Comparison of ENCODE assay signal across 8 cellular contexts in the genomic region with DNA sequence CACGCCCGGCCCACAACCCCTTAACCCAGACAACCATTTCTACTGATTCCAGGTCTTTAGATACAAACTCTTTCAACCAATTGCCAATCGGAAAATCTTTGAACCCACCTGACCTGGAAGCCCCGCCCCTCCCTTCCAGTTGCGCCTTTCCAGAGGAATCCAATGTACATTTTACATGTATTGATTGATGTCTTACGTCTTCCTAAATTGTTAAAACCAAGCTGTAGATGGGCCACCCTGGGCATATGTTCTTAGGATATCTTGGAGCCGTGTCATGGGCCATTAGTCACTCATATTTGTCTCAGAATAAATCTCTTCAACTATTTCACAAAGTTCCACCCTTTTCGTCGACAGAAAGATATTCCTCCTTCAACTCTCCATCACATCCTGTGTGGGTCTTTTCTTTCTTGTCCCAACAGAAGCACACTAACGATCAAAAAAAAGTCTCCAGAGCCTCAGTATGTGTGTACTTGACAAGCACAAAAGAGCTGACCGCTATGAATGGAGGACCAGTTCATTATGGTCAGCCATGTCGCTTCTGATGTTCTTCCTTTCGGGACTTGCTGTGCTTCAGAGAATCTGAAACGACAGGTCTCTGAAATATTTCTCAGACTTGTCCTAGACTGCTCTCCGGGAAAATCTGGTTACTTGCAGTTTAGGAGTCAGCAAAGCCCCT. TPM values are rescaled to one million over a fixed set of nuclear protein-coding genes. Genes with fewer than 3 reads are reported as not detected.
DNase-seq lines count a peak whose midpoint lies in the region; ATAC-seq and TF ChIP-seq lines count a peak whose summit lies in the region.

No MANE protein-coding gene starts in this region.

- peaks cover 0 to 20% (median 11%) of the 10 kb centered on the region in 4 donors for H3K4me1 ChIP-seq in tibial artery

- POLR2A ChIA-PET in activated naive CD8-positive, alpha-beta T cell treated with anti-CD3 and anti-CD28 coated beads, Interleukin-2, amount 10 ng/mL, durations not matched to agents 7 days and 5 days (lab: Charles Lee), result interaction anchor here (0.7 to 1.0 kb wide), 2 partner anchors 45 to 274 kb away, joined by 3 to 6 read pairs; a partner anchor contains a TSS

- H3K27me3 Mint-ChIP-seq in T-helper 2 cell treated with Interferon-gamma antibody and Interleukin-4, amounts not matched to agents 5 μg/mL and 100 μg/mL, for 36 hours (ENCODE audit: low read depth), result no peaks in the 10 kb centered on the region
- H3K27me3 Mint-ChIP-seq in activated naive CD8-positive, alpha-beta T cell treated with anti-CD3 and anti-CD28 coated beads, Interleukin-2, amount 10 ng/mL, durations not matched to agents 7 days and 5 days, result no peaks in the 10 kb centered on the region

- peaks cover 0 to 11% (median 10%) of the 10 kb centered on the region in 3 donors for H3K9me3 ChIP-seq in tibial artery

- H3K36me3 Mint-ChIP-seq in T-helper 2 cell treated with Interferon-gamma antibody and Interleukin-4, amounts not matched to agents 5 μg/mL and 100 μg/mL, for 36 hours (ENCODE audit: low read depth), result peaks cover 41% of the 10 kb centered on the region
- peaks cover 40% of the 10 kb centered on the region for H3K36me3 Mint-ChIP-seq in activated naive CD8-positive, alpha-beta T cell treated with anti-CD3 and anti-CD28 coated beads, Interleukin-2, amount 10 ng/mL, durations not matched to agents 7 days and 5 days

- peak overlapping the region; percentile 86 for H3K4me3 Mint-ChIP-seq in T-helper 2 cell treated with Interferon-gamma antibody and Interleukin-4, amounts not matched to agents 5 μg/mL and 100 μg/mL, for 36 hours
- H3K4me3 Mint-ChIP-seq in activated naive CD8-positive, alpha-beta T cell treated with anti-CD3 and anti-CD28 coated beads, Interleukin-2, amount 10 ng/mL, durations not matched to agents 7 days and 5 days, result peak overlapping the region; percentile 91

- peak overlapping the region; percentile 96 for H3K27ac Mint-ChIP-seq in T-helper 2 cell treated with Interferon-gamma antibody and Interleukin-4, amounts not matched to agents 5 μg/mL and 100 μg/mL, for 36 hours
- H3K27ac Mint-ChIP-seq in activated naive CD8-positive, alpha-beta T cell treated with anti-CD3 and anti-CD28 coated beads, Interleukin-2, amount 10 ng/mL, durations not matched to agents 7 days and 5 days, result peak overlapping the region; percentile 86

- peak; percentile 18 for ATAC-seq in HG03097 (IDR thresholded peaks at IDR 0.05; ENCODE audit: low FRiP score, unreplicated experiment)
- ATAC-seq in activated naive CD8-positive, alpha-beta T cell treated with anti-CD3 and anti-CD28 coated beads, Interleukin-2, amount 10 ng/mL, durations not matched to agents 7 days and 5 days (ENCODE audit: low read depth), result peak; percentile 15

- DNase-seq in T-helper 2 cell treated with Interferon-gamma antibody and Interleukin-4, amounts not matched to agents 5 μg/mL and 100 μg/mL, for 36 hours (ENCODE audit: low spot score), result no peak
- no peak for DNase-seq in T-helper 2 cell
- no peak for DNase-seq in activated naive CD8-positive, alpha-beta T cell treated with anti-CD3 and anti-CD28 coated beads, Interleukin-2, amount 10 ng/mL, durations not matched to agents 7 days and 5 days
- peak; percentile 45 for DNase-seq in left kidney (ENCODE audit: low read depth, low spot score)
- DNase-seq in tibial artery, result no peak
- DNase-seq in hippocampal formation (lab: John Stamatoyannopoulos, UW), result no peak
- no peak for DNase-seq in activated gamma-delta T cell treated with Interleukin-2 at 50 U/mL for 16 hours

- intact Hi-C loops in tibial artery (cut with DNase I; ENCODE audit: low total_unique reads), result loop anchor here (5.0 kb wide), 1 partner anchor 1117 kb away; no protein-coding TSS in a partner anchor

- peaks cover 17 to 19% (median 19%) of the 10 kb centered on the region in 3 donors for H3K36me3 ChIP-seq in tibial artery

- peak overlapping the region; percentile 75 to 85 for H3K4me3 ChIP-seq in tibial artery

- H3K9me3 Mint-ChIP-seq in T-helper 2 cell treated with Interferon-gamma antibody and Interleukin-4, amounts not matched to agents 5 μg/mL and 100 μg/mL, for 36 hours, result peaks cover 52% of the 10 kb centered on the region
- H3K9me3 Mint-ChIP-seq in activated naive CD8-positive, alpha-beta T cell treated with anti-CD3 and anti-CD28 coated beads, Interleukin-2, amount 10 ng/mL, durations not matched to agents 7 days and 5 days, result peaks cover 18% of the 10 kb centered on the region

- H3K4me1 Mint-ChIP-seq in T-helper 2 cell treated with Interferon-gamma antibody and Interleukin-4, amounts not matched to agents 5 μg/mL and 100 μg/mL, for 36 hours (ENCODE audit: low read depth), result peaks cover 17% of the 10 kb centered on the region
- peaks cover 20% of the 10 kb centered on the region for H3K4me1 Mint-ChIP-seq in activated naive CD8-positive, alpha-beta T cell treated with anti-CD3 and anti-CD28 coated beads, Interleukin-2, amount 10 ng/mL, durations not matched to agents 7 days and 5 days

- H3K27ac ChIP-seq in tibial artery, result peak overlapping the region; percentile 61 to 70

- TF ChIP-seq CTCF in tibial artery (IDR thresholded peaks at IDR 0.05), result no peak

- no peaks in the 10 kb centered on the region for H3K27me3 ChIP-seq in tibial artery

RNA-seq across cellular contexts. Expression of a gene that starts 0.6 kb away (rescaled TPM):
- 10 to 100 TPM; 14.7 to 17.9 TPM for total RNA-seq in activated naive CD8-positive, alpha-beta T cell treated with anti-CD3 and anti-CD28 coated beads, Interleukin-2, amount 10 ng/mL, durations not matched to agents 7 days and 5 days

RNA-seq across cellular contexts. Expression of a gene that starts 22.4 kb away (rescaled TPM):
- total RNA-seq in activated naive CD8-positive, alpha-beta T cell treated with anti-CD3 and anti-CD28 coated beads, Interleukin-2, amount 10 ng/mL, durations not matched to agents 7 days and 5 days, result under 1 TPM; 0.68 to 0.80 TPM

RNA-seq across cellular contexts. Expression of a gene that starts 23.6 kb away (rescaled TPM):
- total RNA-seq in activated naive CD8-positive, alpha-beta T cell treated with anti-CD3 and anti-CD28 coated beads, Interleukin-2, amount 10 ng/mL, durations not matched to agents 7 days and 5 days, result 10 to 100 TPM; 19.0 to 24.9 TPM

RNA-seq across cellular contexts. Expression of a gene that starts 42.8 kb away (rescaled TPM):
- 10 to 100 TPM; 13.7 to 13.8 TPM for total RNA-seq in activated naive CD8-positive, alpha-beta T cell treated with anti-CD3 and anti-CD28 coated beads, Interleukin-2, amount 10 ng/mL, durations not matched to agents 7 days and 5 days

RNA-seq across cellular contexts. Expression of a gene that starts 44.9 kb away (rescaled TPM):
- 10 to 100 TPM; 50.2 to 55.0 TPM for total RNA-seq in activated naive CD8-positive, alpha-beta T cell treated with anti-CD3 and anti-CD28 coated beads, Interleukin-2, amount 10 ng/mL, durations not matched to agents 7 days and 5 days
